ENCODE assay signal across 18 cellular contexts in the genomic region with DNA sequence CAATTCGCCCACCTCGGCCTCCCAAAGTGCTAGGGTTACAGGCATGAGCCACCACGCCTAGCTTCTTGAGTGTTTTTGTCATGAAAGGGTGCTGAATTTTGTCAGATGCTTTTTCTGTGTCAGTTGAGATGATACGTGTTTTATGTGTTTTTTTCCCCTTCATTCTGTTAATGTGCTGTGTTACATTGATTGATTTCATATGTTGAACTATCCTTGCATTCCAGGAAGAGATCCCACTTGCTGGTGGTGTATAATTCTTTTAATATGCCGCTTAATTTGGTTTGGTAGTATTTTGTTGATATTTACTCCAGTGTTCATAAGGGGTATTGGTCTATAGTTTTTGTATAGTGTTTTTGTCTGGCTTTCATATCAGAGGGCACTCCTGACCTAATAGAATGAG.
"Had no signal": no experiment of that assay in that cellular context is flagged by ENCODE, and none has a peak within 500 bp of the region (broad histone marks: within the 10 kb centered on the region; RNA-seq: fewer than 3 reads in every experiment).

No MANE protein-coding gene starts in this region.

- FAIRE-seq: frontal cortex had no signal

- H3K36me3 ChIP-seq: colonic mucosa, uterus had no signal

- H3K27ac Mint-ChIP-seq: nephron; stimulated activated memory B cell treated with anti-CD40 and anti-IgM and Interleukin-4, amounts not matched to agents 10 μg/mL and 1 μg/mL and 100 μg/mL, for 72 hours; stimulated activated naive CD8-positive, alpha-beta T cell treated with anti-CD3 and anti-CD28 coated beads, Interleukin-15, Interleukin-2, amounts not matched to agents 100 ng/mL and 50 ng/mL, for 24 hours had no signal

- ATAC-seq: esophagus mucosa; left lobe of liver; sciatic nerve; stimulated activated memory B cell treated with anti-CD40 and anti-IgM and Interleukin-4, amounts not matched to agents 10 μg/mL and 1 μg/mL and 100 μg/mL, for 72 hours had no signal

- H3K4me1 Mint-ChIP-seq: nephron had no signal

- H3K4me3 Mint-ChIP-seq: nephron; stimulated activated memory B cell treated with anti-CD40 and anti-IgM and Interleukin-4, amounts not matched to agents 10 μg/mL and 1 μg/mL and 100 μg/mL, for 72 hours; stimulated activated naive CD8-positive, alpha-beta T cell treated with anti-CD3 and anti-CD28 coated beads, Interleukin-15, Interleukin-2, amounts not matched to agents 100 ng/mL and 50 ng/mL, for 24 hours had no signal

- H3K27ac ChIP-seq: colonic mucosa, tibial artery, upper lobe of left lung, uterus had no signal

- H3K27me3 Mint-ChIP-seq: stimulated activated memory B cell treated with anti-CD40 and anti-IgM and Interleukin-4, amounts not matched to agents 10 μg/mL and 1 μg/mL and 100 μg/mL, for 72 hours; stimulated activated naive CD8-positive, alpha-beta T cell treated with anti-CD3 and anti-CD28 coated beads, Interleukin-15, Interleukin-2, amounts not matched to agents 100 ng/mL and 50 ng/mL, for 24 hours had no signal

- DNase-seq: colonic mucosa; dermis blood vessel endothelial cell; glutamatergic neuron; islet precursor cell; spleen; stimulated activated CD4-positive, alpha-beta T cell treated with anti-CD3 and anti-CD28 coated beads, Interleukin-15, amount 100 ng/mL, for 24 hours; stimulated activated CD4-positive, alpha-beta T cell treated with anti-CD3 and anti-CD28 coated beads, Interleukin-1b, Interleukin-23, amount 100 ng/mL, for 48 hours; stimulated activated CD4-positive, alpha-beta T cell treated with anti-CD3 and anti-CD28 coated beads, Interleukin-4, amount 100 ng/mL, for 24 hours; tibial artery; upper lobe of left lung; uterus had no signal

- H3K4me3 ChIP-seq: colonic mucosa, spleen, tibial artery, upper lobe of left lung, uterus had no signal

- H3K9me3 ChIP-seq: colonic mucosa had no signal

- H3K27me3 ChIP-seq: colonic mucosa, spleen, tibial artery, upper lobe of left lung, uterus had no signal

- H3K4me1 ChIP-seq: colonic mucosa, upper lobe of left lung, uterus had no signal
